Comparison of ENCODE assay signal across 10 cellular contexts in the genomic region with DNA sequence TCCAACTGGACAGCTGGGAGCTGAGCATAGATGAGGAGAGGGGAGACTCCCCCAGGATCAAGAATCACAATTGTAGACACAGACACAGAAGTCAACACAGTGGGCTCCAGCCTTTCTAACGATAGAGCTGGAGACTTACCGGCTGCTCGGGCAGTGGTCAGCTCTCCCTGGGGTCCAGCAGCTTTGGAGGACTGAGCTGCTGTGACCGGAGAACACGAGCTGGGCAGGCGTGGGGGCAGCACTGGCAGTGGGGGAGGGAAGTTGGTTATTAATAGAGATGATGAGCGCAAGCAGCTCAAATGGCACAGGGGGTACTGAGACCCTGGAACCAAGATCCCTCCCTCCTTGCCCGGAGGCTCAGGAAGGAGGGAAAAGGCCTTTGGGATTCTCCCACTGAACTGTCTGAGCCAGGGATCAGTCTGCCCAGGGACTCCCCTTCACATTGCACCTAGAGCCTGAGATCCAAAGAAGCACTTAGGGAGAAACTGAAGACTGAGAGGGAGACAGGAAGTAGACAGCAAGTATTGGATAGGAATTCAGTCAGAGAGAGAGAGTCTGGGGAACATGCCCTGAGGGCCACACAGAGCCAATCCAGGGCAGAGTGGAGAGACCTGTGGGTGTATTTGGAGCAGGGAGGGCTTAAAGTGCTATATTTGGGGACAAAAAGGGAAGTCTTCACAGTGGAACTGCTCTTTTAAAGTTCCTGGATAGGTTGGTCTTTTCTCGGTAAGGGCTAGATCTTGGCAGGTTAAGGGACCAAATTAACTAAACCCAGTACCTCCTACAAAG. TPM values are rescaled to one million over a fixed set of nuclear protein-coding genes. Genes with fewer than 3 reads are reported as not detected.
DNase-seq lines count a peak whose midpoint lies in the region; ATAC-seq and TF ChIP-seq lines count a peak whose summit lies in the region.
"Had no signal": no experiment of that assay in that cellular context is flagged by ENCODE, and none has a peak within 500 bp of the region (broad histone marks: within the 10 kb centered on the region; RNA-seq: fewer than 3 reads in every experiment).

A gene with protein sequence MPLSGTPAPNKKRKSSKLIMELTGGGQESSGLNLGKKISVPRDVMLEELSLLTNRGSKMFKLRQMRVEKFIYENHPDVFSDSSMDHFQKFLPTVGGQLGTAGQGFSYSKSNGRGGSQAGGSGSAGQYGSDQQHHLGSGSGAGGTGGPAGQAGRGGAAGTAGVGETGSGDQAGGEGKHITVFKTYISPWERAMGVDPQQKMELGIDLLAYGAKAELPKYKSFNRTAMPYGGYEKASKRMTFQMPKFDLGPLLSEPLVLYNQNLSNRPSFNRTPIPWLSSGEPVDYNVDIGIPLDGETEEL (minus strand): TSS at position 203 of the 789 bp plus-strand sequence. CDS start 1,457 bp downstream, outside the sequence.

- no peaks in the 10 kb centered on the region for H3K9me3 Mint-ChIP-seq in endothelial cell (ENCODE audit: unreplicated experiment)
- H3K9me3 Mint-ChIP-seq in activated CD4-positive, alpha-beta memory T cell treated with anti-CD3 and anti-CD28 coated beads for 36 hours: no peaks in the 10 kb centered on the region

- CTCF ChIA-PET in activated CD4-positive, alpha-beta memory T cell treated with anti-CD3 and anti-CD28 coated beads for 36 hours (lab: Charles Lee): interaction anchor here (0.7 to 13.2 kb wide), 3 partner anchors 74 to 112 kb away, joined by 3 to 219 read pairs (median 3); no protein-coding TSS in a partner anchor

- H3K79me2 ChIP-seq in GM23248 (ENCODE audit: insufficient read depth): no peaks in the 10 kb centered on the region

- H3K9me2 ChIP-seq in GM23248 (ENCODE audit: insufficient read depth): no peaks in the 10 kb centered on the region

- peak within 1 kb of the TSS; percentile 83 for H2AFZ ChIP-seq in GM23248

- peak within 1 kb of the TSS; percentile 30 for H3K9ac ChIP-seq in GM23248

- H3K4me2 ChIP-seq in GM23248 (ENCODE audit: unreplicated experiment): no peak within 1 kb of the TSS

- H3K36me3 Mint-ChIP-seq in endothelial cell (ENCODE audit: low read depth, unreplicated experiment): peaks cover 4% of the 10 kb centered on the region
- H3K36me3 Mint-ChIP-seq in activated CD4-positive, alpha-beta memory T cell treated with anti-CD3 and anti-CD28 coated beads for 36 hours: no peaks in the 10 kb centered on the region

- TF ChIP-seq CTCF in endothelial cell (IDR thresholded peaks at IDR 0.05; ENCODE audit: unreplicated experiment) (no peak), gastrocnemius medialis (IDR thresholded peaks at IDR 0.05 in 4 of 5, conservative IDR thresholded peaks at IDR 0.05 in 1 of 5) (no peak)

- H3F3A ChIP-seq in GM23248 (ENCODE audit: insufficient read depth): no peaks in the 10 kb centered on the region

- H3K9me3 ChIP-seq in GM23248 (ENCODE audit: low read depth) (no peaks in the 10 kb centered on the region), gastrocnemius medialis (no peaks in the 10 kb centered on the region)
- H3K9me3 ChIP-seq: SJSA1, stomach had no signal

- H3K27me3 ChIP-seq in GM23248 (replicated peaks; ENCODE audit: insufficient read depth): no peaks in the 10 kb centered on the region
- H3K27me3 ChIP-seq in gastrocnemius medialis: no peaks in the 10 kb centered on the region
- H3K27me3 ChIP-seq: SJSA1, stomach had no signal

- peak; percentile 59 for DNase-seq in GM23248
- DNase-seq in NOMO-1 (lab: John Stamatoyannopoulos, UW; ENCODE audit: unreplicated experiment in 2 of 2): peak; percentile 10 to 35
- DNase-seq in endothelial cell (ENCODE audit: low spot score): no peak
- DNase-seq in gastrocnemius medialis: peak in 1 of 2 donors; percentile 85
- no peak for DNase-seq in activated CD4-positive, alpha-beta memory T cell treated with anti-CD3 and anti-CD28 coated beads for 36 hours
- DNase-seq in ACHN: no peak
- DNase-seq: activated CD8-positive, alpha-beta T cell treated with anti-CD3 and anti-CD28 coated beads, Interleukin-2, amount 10 ng/mL, durations not matched to agents 7 days and 5 days; stomach had no signal

- peaks cover 17% of the 10 kb centered on the region for H3K4me1 Mint-ChIP-seq in endothelial cell (ENCODE audit: unreplicated experiment)
- H3K4me1 Mint-ChIP-seq in activated CD4-positive, alpha-beta memory T cell treated with anti-CD3 and anti-CD28 coated beads for 36 hours (ENCODE audit: low read depth): peaks cover 15% of the 10 kb centered on the region

- peaks cover 17% of the 10 kb centered on the region for H3K27me3 Mint-ChIP-seq in endothelial cell (ENCODE audit: unreplicated experiment)
- H3K27me3 Mint-ChIP-seq in activated CD4-positive, alpha-beta memory T cell treated with anti-CD3 and anti-CD28 coated beads for 36 hours: no peaks in the 10 kb centered on the region

- ATAC-seq in gastrocnemius medialis (peak; percentile 55 to 65), HG02884 (IDR thresholded peaks at IDR 0.05; ENCODE audit: unreplicated experiment) (no peak)
- ATAC-seq: activated CD8-positive, alpha-beta T cell treated with anti-CD3 and anti-CD28 coated beads, Interleukin-2, amount 10 ng/mL, durations not matched to agents 7 days and 5 days had no signal

- intact Hi-C loops in gastrocnemius medialis (cut with DNase I; ENCODE audit: low total_unique reads): loop anchor here (2.0 to 10.0 kb wide), 3 partner anchors 65 to 377 kb away; a partner anchor contains a TSS
- intact Hi-C loops in activated CD4-positive, alpha-beta memory T cell treated with anti-CD3 and anti-CD28 coated beads for 36 hours (cut with micrococcal nuclease): no loop called here

- H3K36me3 ChIP-seq in GM23248 (ENCODE audit: low read depth) (no peaks in the 10 kb centered on the region), gastrocnemius medialis (peaks cover 0 to 9% of the 10 kb centered on the region in 2 donors)
- H3K36me3 ChIP-seq: SJSA1, stomach had no signal

- no peaks in the 10 kb centered on the region for H4K20me1 ChIP-seq in GM23248 (ENCODE audit: insufficient read depth)

- peaks cover 6% of the 10 kb centered on the region for H3K4me1 ChIP-seq in GM23248 (ENCODE audit: insufficient read depth)
- H3K4me1 ChIP-seq in gastrocnemius medialis: peaks cover 77 to 79% of the 10 kb centered on the region in 2 donors
- H3K4me1 ChIP-seq: SJSA1 had no signal

- no peak within 1 kb of the TSS for H3K27ac Mint-ChIP-seq in endothelial cell (ENCODE audit: unreplicated experiment)
- no peak within 1 kb of the TSS for H3K27ac Mint-ChIP-seq in activated CD4-positive, alpha-beta memory T cell treated with anti-CD3 and anti-CD28 coated beads for 36 hours
- H3K27ac Mint-ChIP-seq: activated CD8-positive, alpha-beta T cell treated with anti-CD3 and anti-CD28 coated beads, Interleukin-2, amount 10 ng/mL, durations not matched to agents 7 days and 5 days had no signal

- in situ Hi-C loops in GM23248 (cut with MboI): loop anchor here (5.0 kb wide), 1 partner anchor 109 kb away; no protein-coding TSS in a partner anchor
- in situ Hi-C loops in gastrocnemius medialis (cut with MboI; ENCODE audit: low sequenced_read_pairs in 4 of 4): loop anchor here (5.0 to 25.0 kb wide), 4 partner anchors 67 to 379 kb away; a partner anchor contains a TSS
- in situ Hi-C loops in ACHN (cut with HindIII; ENCODE audit: low pct_ligation_motif_present, low pct_unique_long_range_greater_than_20kb, low sequenced_read_pairs): no loop called here

- POLR2A ChIA-PET in activated CD4-positive, alpha-beta memory T cell treated with anti-CD3 and anti-CD28 coated beads for 36 hours (lab: Charles Lee): interaction anchor here (0.6 kb wide), 1 partner anchor 95 kb away, joined by 3 read pairs; no protein-coding TSS in a partner anchor

- peak; percentile 76 to 88 for TF ChIP-seq POLR2A in gastrocnemius medialis (IDR thresholded peaks at IDR 0.05)

- H3K27ac ChIP-seq in GM23248: no peak within 1 kb of the TSS
- H3K27ac ChIP-seq in gastrocnemius medialis: peak within 1 kb of the TSS; percentile 96 to 99 (median 98)
- H3K27ac ChIP-seq: SJSA1, stomach had no signal

- WGBS in GM23248 (ENCODE audit: low coverage in 1 of 2, low lambda C conversion rate in 2 of 2, missing lambda C conversion rate in 2 of 2), 2 experiments: 72 to 75% methylated on average over 7 to 9 of the region's 9 CpGs

- H3K4me3 Mint-ChIP-seq in endothelial cell (ENCODE audit: unreplicated experiment): peak within 1 kb of the TSS; percentile 4
- no peak within 1 kb of the TSS for H3K4me3 Mint-ChIP-seq in activated CD4-positive, alpha-beta memory T cell treated with anti-CD3 and anti-CD28 coated beads for 36 hours
- H3K4me3 Mint-ChIP-seq: activated CD8-positive, alpha-beta T cell treated with anti-CD3 and anti-CD28 coated beads, Interleukin-2, amount 10 ng/mL, durations not matched to agents 7 days and 5 days had no signal

- no peak within 1 kb of the TSS for H3K4me3 ChIP-seq in GM23248
- peak within 1 kb of the TSS; percentile 54 to 68 (median 62) for H3K4me3 ChIP-seq in gastrocnemius medialis
- H3K4me3 ChIP-seq: SJSA1, stomach had no signal

RNA-seq across cellular contexts. Expression of the gene that starts here (rescaled TPM):
- 0.32 TPM in 1 of 2 replicates, not detected in the other for total RNA-seq in GM23248 (2014; rRNA removed; shearing (Covaris generic))
- polyA plus RNA-seq in GM23248 (2016; fragmentation: Nextera tagmentation; extraction: Ambion mirVana): 0.39 and 0.44 TPM in 2 replicates
- total RNA-seq in endothelial cell (ENCODE audit: unreplicated experiment) (4.0 TPM), gastrocnemius medialis (1,000 to 10,000 TPM in 2 of 4 donors, 100 to 1,000 TPM in 2; 560 to 1,364 (median 992) TPM)
- total RNA-seq in activated CD4-positive, alpha-beta memory T cell treated with anti-CD3 and anti-CD28 coated beads for 36 hours: not detected
- total RNA-seq: activated CD8-positive, alpha-beta T cell treated with anti-CD3 and anti-CD28 coated beads, Interleukin-2, amount 10 ng/mL, durations not matched to agents 7 days and 5 days; SJSA1 had no signal

Comparison
In these comparisons a context has a peak if more than half of its experiments do, and no peak if none do; other contexts are left out.
1. RNA of the gene that starts here (total RNA-seq): 560 to 1,364 TPM in gastrocnemius medialis; 4.0 TPM in endothelial cell (single experiment), 0.32 TPM in GM23248 and not detected in activated CD4-positive, alpha-beta memory T cell treated with anti-CD3 and anti-CD28 coated beads for 36 hours; every median in the first group is over 100 times any median in the second.
2. Peak in DNase-seq and H3K9ac ChIP-seq in GM23248; RNA of the gene not detected or under 1 TPM.
3. DNase-seq: peak in NOMO-1 (2 of 2); none in endothelial cell (single experiment), activated CD4-positive, alpha-beta memory T cell treated with anti-CD3 and anti-CD28 coated beads for 36 hours (single experiment) and ACHN (single experiment).